Comparison of ENCODE assay signal across 8 cellular contexts in genomic region chr7:142301923-142302550, GRCh38. TPM values are rescaled to one million over a fixed set of nuclear protein-coding genes. Genes with fewer than 3 reads are reported as not detected.
DNase-seq lines count a peak whose midpoint lies in the region; ATAC-seq, FAIRE-seq and TF ChIP-seq lines count a peak whose summit lies in the region.

No MANE protein-coding gene starts in this region.

- H3K79me2 ChIP-seq in DND-41 (ENCODE audit: insufficient read depth, low read length) (no peaks in the 10 kb centered on the region), GM23248 (ENCODE audit: insufficient read depth) (no peaks in the 10 kb centered on the region)

- no peaks in the 10 kb centered on the region for H3K9me3 Mint-ChIP-seq in immature natural killer cell

- H3K4me1 Mint-ChIP-seq in immature natural killer cell = peaks cover 6 to 15% of the 10 kb centered on the region in 2 donors

- H3K4me3 ChIP-seq in DND-41 (ENCODE audit: low read depth in 1 of 2, low read length in 2 of 2) (peak overlapping the region in 1 of 2 experiments; percentile 2; a peak in 1 of 4 replicates), GM23248 (no peak overlapping the region), kidney (ENCODE audit: low read length in 2 of 2) (no peak overlapping the region)

- no peak overlapping the region for H3K27ac Mint-ChIP-seq in immature natural killer cell

- H3K4me1 ChIP-seq in DND-41 (ENCODE audit: insufficient read depth, low read length) (peaks cover 44% of the 10 kb centered on the region), GM23248 (ENCODE audit: insufficient read depth) (no peaks in the 10 kb centered on the region), kidney (ENCODE audit: control insufficient read depth in 1 of 2, insufficient read depth in 1 of 2, low read depth in 1 of 2, low read length in 2 of 2) (no peaks in the 10 kb centered on the region)

- H3K27ac ChIP-seq in DND-41 (ENCODE audit: low read length) (peak overlapping the region; percentile 65; the same call in 1 of the 2 replicates), GM23248 (no peak overlapping the region), RWPE1 (no peak overlapping the region), kidney (ENCODE audit: low read depth in 2 of 2, low read length in 2 of 2) (no peak overlapping the region)

- 0 out of 2 replicates have a peak overlapping the region, but pooled peaks have one; percentile 4 for H2AFZ ChIP-seq in DND-41 (ENCODE audit: low read depth, low read length)
- no peak overlapping the region for H2AFZ ChIP-seq in GM23248

- DNase-seq in DND-41 (peak; percentile 42), GM23248 (peak; percentile 34), RWPE1 (ENCODE audit: low spot score) (peak; percentile 13), kidney (no peak), immature natural killer cell (no peak), NK-92 (lab: John Stamatoyannopoulos, UW; ENCODE audit: unreplicated experiment) (no peak), posterior vena cava (ENCODE audit: low spot score) (no peak), GDM1 (lab: John Stamatoyannopoulos, UW) (no peak)

- peak overlapping the region; percentile 72; the same call in 1 of the 2 replicates for H3K4me2 ChIP-seq in DND-41 (ENCODE audit: insufficient read depth, low read length)
- H3K4me2 ChIP-seq in GM23248 (ENCODE audit: unreplicated experiment) = no peak overlapping the region

- ATAC-seq in DND-41 (ENCODE audit: insufficient read depth, low read depth) = peak; percentile 34; the same call in 1 of the 3 replicates

- H3K9me3 ChIP-seq in DND-41 (ENCODE audit: insufficient read depth, low read length, severe bottlenecking) (no peaks in the 10 kb centered on the region), GM23248 (ENCODE audit: low read depth) (no peaks in the 10 kb centered on the region), kidney (ENCODE audit: control insufficient read depth in 1 of 2, low read length in 2 of 2) (no peaks in the 10 kb centered on the region)

- H3K9me2 ChIP-seq in GM23248 (ENCODE audit: insufficient read depth) = no peaks in the 10 kb centered on the region

- 14 to 18% methylated on average over 3 of the region's 3 CpGs for whole genome bisulfite sequencing in GM23248 (ENCODE audit: low coverage in 1 of 2, low lambda C conversion rate in 2 of 2, missing lambda C conversion rate in 2 of 2), 2 experiments

- no peak overlapping the region for H3K4me3 Mint-ChIP-seq in immature natural killer cell

- H3K27me3 ChIP-seq in DND-41 (ENCODE audit: insufficient read depth, low read length, poor library complexity) (no peaks in the 10 kb centered on the region), GM23248 (replicated peaks; ENCODE audit: insufficient read depth) (peaks cover 43% of the 10 kb centered on the region)

- peak; percentile 61 for FAIRE-seq in kidney (lab: Jason Lieb, UNC)

- no peaks in the 10 kb centered on the region for H3F3A ChIP-seq in GM23248 (ENCODE audit: insufficient read depth)

- H3K9ac ChIP-seq in DND-41 (ENCODE audit: low read depth, low read length) (no peak overlapping the region), GM23248 (no peak overlapping the region), kidney (ENCODE audit: low read length in 2 of 2) (no peak overlapping the region)

- intact Hi-C loops in kidney (cut with DNase I) = no loop called here
- intact Hi-C loops in posterior vena cava (cut with DNase I) = no loop called here

- peaks cover 0 to 6% (median 2%) of the 10 kb centered on the region in 3 donors for H3K27me3 Mint-ChIP-seq in immature natural killer cell (ENCODE audit: low read depth in 3 of 3)

- H3K36me3 Mint-ChIP-seq in immature natural killer cell = peaks cover 0 to 3% (median 0%) of the 10 kb centered on the region in 3 donors

- no peaks in the 10 kb centered on the region for H4K20me1 ChIP-seq in DND-41 (ENCODE audit: insufficient read depth, low read length)
- no peaks in the 10 kb centered on the region for H4K20me1 ChIP-seq in GM23248 (ENCODE audit: insufficient read depth)

- POLR2A ChIA-PET in RWPE1 (lab: Yijun Ruan, JAX; ENCODE audit: low non-redundant PET) = no interaction called here

- H3K36me3 ChIP-seq in DND-41 (ENCODE audit: insufficient read depth, low read length) (no peaks in the 10 kb centered on the region), GM23248 (ENCODE audit: low read depth) (no peaks in the 10 kb centered on the region), kidney (ENCODE audit: control insufficient read depth in 1 of 2, insufficient read depth in 2 of 2, low read length in 2 of 2) (no peaks in the 10 kb centered on the region)

- TF ChIP-seq CTCF in DND-41 (IDR thresholded peaks at IDR 0.05; ENCODE audit: borderline replicate concordance, extremely low read depth, low read length, poor library complexity, severe bottlenecking) (peak; percentile 81), RWPE1 (conservative IDR thresholded peaks at IDR 0.05; ENCODE audit: low read depth) (peak; percentile 62), kidney (IDR thresholded peaks at IDR 0.05; ENCODE audit: borderline replicate concordance, extremely low read depth, insufficient read depth) (peak; percentile 33)

- CTCF ChIA-PET in RWPE1 (lab: Yijun Ruan, JAX) = interaction anchor here (0.7 kb wide), 1 partner anchor 103 kb away, joined by 3 read pairs; no protein-coding TSS in a partner anchor

- in situ Hi-C loops in GM23248 (cut with MboI) = no loop called here

RNA-seq across cellular contexts. Expression of gene PRSS58, which starts 44.2 kb away (rescaled TPM):
- total RNA-seq in GM23248 (2014; rRNA removed; shearing (Covaris generic)) = not detected in 2 replicates
- not detected in 2 replicates for polyA plus RNA-seq in GM23248 (2016; fragmentation: Nextera tagmentation; extraction: Ambion mirVana)
- total RNA-seq in kidney = not detected
- polyA plus RNA-seq in kidney (ENCODE audit: insufficient read depth, low read depth, low replicate concordance) = not detected
- polyA plus RNA-seq in immature natural killer cell = not detected
- not detected for total RNA-seq in posterior vena cava

Comparison
In these comparisons a context has a peak if more than half of its experiments do, and no peak if none do; other contexts are left out.
1. DNase-seq: peak in DND-41 (single experiment), GM23248 (single experiment) and RWPE1 (single experiment); none in kidney (single experiment), immature natural killer cell (0 of 3), NK-92 (single experiment), posterior vena cava (single experiment) and GDM1 (single experiment).
2. Peak in every context shown above with its lines, with median percentiles within 50 percentile points of each other: CTCF ChIP-seq.